11 cellular contexts compared by ENCODE assay signal in the genomic region with DNA sequence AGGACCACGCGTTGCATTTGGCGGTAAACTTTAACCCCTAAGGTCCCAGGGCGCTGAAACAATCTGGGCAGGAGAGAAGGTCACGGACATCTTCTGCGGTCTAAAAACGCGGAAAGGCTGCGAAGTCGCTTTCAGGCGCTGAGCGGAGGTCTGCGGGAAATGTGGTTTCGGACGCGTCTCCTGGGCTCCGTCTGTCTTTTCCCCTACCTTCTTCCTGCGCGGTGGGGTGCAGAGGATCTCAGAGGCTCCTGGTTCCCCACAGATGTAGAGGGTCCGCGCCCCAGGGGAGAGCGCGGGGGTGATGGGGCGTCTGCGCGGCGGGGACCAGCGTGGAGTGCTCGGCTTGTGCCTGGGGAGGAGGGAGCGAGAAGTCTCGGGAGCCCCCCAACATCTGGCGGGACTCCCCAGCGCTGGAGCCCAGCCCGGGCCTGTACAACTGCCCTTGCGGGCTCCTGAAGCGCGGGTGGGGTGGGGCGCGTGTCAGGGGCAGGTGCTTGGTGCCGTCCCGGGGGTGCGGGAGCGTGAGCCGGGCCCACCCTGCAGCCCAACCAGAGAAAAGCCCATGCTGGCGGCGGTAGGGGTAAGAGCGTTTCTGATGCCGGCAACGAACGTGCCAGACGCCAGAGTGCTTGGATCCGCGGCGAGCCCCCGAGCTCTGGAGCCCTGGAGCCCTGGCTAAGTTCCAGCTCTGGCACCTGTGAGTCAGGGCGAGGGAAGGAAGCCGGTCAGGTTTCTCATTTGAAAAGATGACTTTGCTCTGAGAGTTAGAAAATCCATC. TPM values are rescaled to one million over a fixed set of nuclear protein-coding genes. Genes with fewer than 3 reads are reported as not detected.
DNase-seq lines count a peak whose midpoint lies in the region; ATAC-seq, FAIRE-seq and TF ChIP-seq lines count a peak whose summit lies in the region.
"Had no signal": no experiment of that assay in that cellular context is flagged by ENCODE, and none has a peak within 500 bp of the region (broad histone marks: within the 10 kb centered on the region; RNA-seq: fewer than 3 reads in every experiment).

No MANE protein-coding gene starts in this region.

- peak overlapping the region; percentile 19 for H3K4me2 ChIP-seq in keratinocyte (ENCODE audit: control insufficient read depth, extremely low read depth, insufficient read depth, low read depth, low read length)
- no peak overlapping the region for H3K4me2 ChIP-seq in GM23248 (ENCODE audit: unreplicated experiment)

- no peaks in the 10 kb centered on the region for H3F3A ChIP-seq in GM23248 (ENCODE audit: insufficient read depth)

- TF ChIP-seq CTCF in RWPE2 (IDR thresholded peaks at IDR 0.05; ENCODE audit: poor library complexity, severe bottlenecking) = no peak
- no peak for TF ChIP-seq CTCF in keratinocyte (optimal IDR thresholded peaks at IDR 0.05 in 1 of 3, IDR thresholded peaks at IDR 0.05 in 1 of 3, conservative IDR thresholded peaks at IDR 0.05 in 1 of 3; ENCODE audit: extremely low read depth in 1 of 3, insufficient read depth in 2 of 3, low read length in 3 of 3)
- no peak for TF ChIP-seq CTCF in thoracic aorta (IDR thresholded peaks at IDR 0.05)

- no peaks in the 10 kb centered on the region for H3K79me2 ChIP-seq in keratinocyte (ENCODE audit: control insufficient read depth, insufficient read depth, low read length)
- H3K79me2 ChIP-seq in GM23248 (ENCODE audit: insufficient read depth) = no peaks in the 10 kb centered on the region

- no peaks in the 10 kb centered on the region for H3K27me3 ChIP-seq in RWPE2 (ENCODE audit: insufficient read depth, poor library complexity, severe bottlenecking)
- H3K27me3 ChIP-seq in keratinocyte (ENCODE audit: control insufficient read depth, extremely low read depth, insufficient read depth, low read length) = peaks cover 26% of the 10 kb centered on the region
- no peaks in the 10 kb centered on the region for H3K27me3 ChIP-seq in thoracic aorta (replicated peaks; ENCODE audit: insufficient read depth)
- no peaks in the 10 kb centered on the region; the same call in 1 of the 2 replicates for H3K27me3 ChIP-seq in GM23248 (replicated peaks; ENCODE audit: insufficient read depth)
- H3K27me3 ChIP-seq: ovary had no signal

- no peaks in the 10 kb centered on the region for H3K36me3 ChIP-seq in RWPE2 (ENCODE audit: low read depth)
- H3K36me3 ChIP-seq in keratinocyte (ENCODE audit: control insufficient read depth in 2 of 2, extremely low read depth in 1 of 2, insufficient read depth in 2 of 2, low read length in 2 of 2) = no peaks in the 10 kb centered on the region
- peaks cover 5% of the 10 kb centered on the region for H3K36me3 ChIP-seq in thoracic aorta
- H3K36me3 ChIP-seq in GM23248 (ENCODE audit: low read depth) = no peaks in the 10 kb centered on the region
- H3K36me3 ChIP-seq: ovary had no signal

- H3K9ac ChIP-seq in keratinocyte (ENCODE audit: control insufficient read depth, extremely low read depth, insufficient read depth, low read length) = no peak overlapping the region
- no peak overlapping the region for H3K9ac ChIP-seq in GM23248

- H3K4me1 ChIP-seq in RWPE2 (ENCODE audit: insufficient read depth, poor library complexity, severe bottlenecking) (no peaks in the 10 kb centered on the region), keratinocyte (ENCODE audit: control insufficient read depth, extremely low read depth, insufficient read depth, low read length) (peaks cover 2% of the 10 kb centered on the region), thoracic aorta (ENCODE audit: control insufficient read depth in 1 of 2, low read depth in 2 of 2) (no peaks in the 10 kb centered on the region), GM23248 (ENCODE audit: insufficient read depth) (no peaks in the 10 kb centered on the region)

- H2AFZ ChIP-seq in keratinocyte (ENCODE audit: control insufficient read depth, low read length) = no peak overlapping the region
- H2AFZ ChIP-seq in GM23248 = no peak overlapping the region

- in situ Hi-C loops in GM23248 (cut with MboI) = no loop called here

- H3K27ac ChIP-seq in RWPE2 (ENCODE audit: poor library complexity, severe bottlenecking) = no peak overlapping the region
- no peak overlapping the region for H3K27ac ChIP-seq in keratinocyte (ENCODE audit: control insufficient read depth, insufficient read depth, low read length)
- H3K27ac ChIP-seq in thoracic aorta = no peak overlapping the region
- H3K27ac ChIP-seq in GM23248 = no peak overlapping the region
- H3K27ac ChIP-seq: ovary had no signal

- no peaks in the 10 kb centered on the region for H3K9me2 ChIP-seq in GM23248 (ENCODE audit: insufficient read depth)

- H3K4me3 ChIP-seq in RWPE2 (ENCODE audit: severe bottlenecking) = no peak overlapping the region
- H3K4me3 ChIP-seq in keratinocyte (ENCODE audit: control insufficient read depth in 2 of 3, extremely low read depth in 1 of 3, insufficient read depth in 2 of 3, low read depth in 1 of 3, low read length in 3 of 3) = no peak overlapping the region
- H3K4me3 ChIP-seq in thoracic aorta = peak overlapping the region; percentile 39
- H3K4me3 ChIP-seq in GM23248 = no peak overlapping the region
- H3K4me3 ChIP-seq: ovary had no signal

- intact Hi-C loops in left cardiac atrium (cut with DNase I) (no loop called here), Right ventricle myocardium superior (cut with DNase I) (no loop called here)

- no peak for FAIRE-seq in keratinocyte (lab: Jason Lieb, UNC)

- dilution Hi-C loops in keratinocyte (cut with MboI; ENCODE audit: extremely low pct_ligation_motif_present, low sequenced_read_pairs) = no loop called here

- H3K9me3 ChIP-seq in RWPE2 (ENCODE audit: severe bottlenecking) (no peaks in the 10 kb centered on the region), keratinocyte (ENCODE audit: control insufficient read depth, low read depth, low read length) (no peaks in the 10 kb centered on the region), thoracic aorta (no peaks in the 10 kb centered on the region), GM23248 (ENCODE audit: low read depth) (no peaks in the 10 kb centered on the region)
- H3K9me3 ChIP-seq: ovary had no signal

- H4K20me1 ChIP-seq in keratinocyte (ENCODE audit: control insufficient read depth, extremely low read depth, insufficient read depth, low read length) (no peaks in the 10 kb centered on the region), GM23248 (ENCODE audit: insufficient read depth) (no peaks in the 10 kb centered on the region)

- H3K9me1 ChIP-seq in keratinocyte (ENCODE audit: control insufficient read depth, extremely low read depth, insufficient read depth, low read length) = no peaks in the 10 kb centered on the region

- ATAC-seq in left cardiac atrium = peak in 1 of 2 donors; percentile 56
- no peak for ATAC-seq in Right ventricle myocardium superior (ENCODE audit: poor library complexity)
- peak; percentile 95 for ATAC-seq in RWPE2 (ENCODE audit: low read depth)
- ATAC-seq in thoracic aorta (ENCODE audit: insufficient number of reproducible peaks, low FRiP score, low read depth) = no peak
- ATAC-seq in GM18517 (IDR thresholded peaks at IDR 0.05; ENCODE audit: unreplicated experiment) = no peak

- peak; percentile 25 for DNase-seq in left cardiac atrium
- no peak for DNase-seq in Right ventricle myocardium superior
- DNase-seq in RWPE2 (ENCODE audit: low spot score) = peak; percentile 77
- DNase-seq in keratinocyte (ENCODE audit: low read depth, low spot score) = no peak
- DNase-seq in thoracic aorta (ENCODE audit: low spot score) = no peak
- no peak for DNase-seq in GM03348 (ENCODE audit: low spot score)
- DNase-seq in GM23248 = no peak
- DNase-seq: DMS153, NCI-H446 treated with DMSO at 0.1 percent for 48 hours had no signal

- 29% methylated on average over 25 to 48 of the region's 57 CpGs for WGBS in GM23248 (ENCODE audit: low coverage in 1 of 2, low lambda C conversion rate in 2 of 2, missing lambda C conversion rate in 2 of 2), 2 experiments

RNA-seq across cellular contexts. Expression of a gene that starts 58.2 kb away (rescaled TPM):
- total RNA-seq in left cardiac atrium (10 to 100 TPM in 1 of 2 donors, 1 to 10 TPM in 1; 9.3 to 10.2 TPM), Right ventricle myocardium superior (7.4 TPM), thoracic aorta (10 to 100 TPM; 12.9 to 17.1 TPM)
- polyA plus RNA-seq in keratinocyte (4.0 to 6.2 TPM (median 5.9 TPM) in 3 replicates), GM23248 (2016; fragmentation: Nextera tagmentation; extraction: Ambion mirVana) (2.1 and 3.4 TPM in 2 replicates)
- 10.4 TPM for polyA plus RNA-seq in keratinocyte (2011; ENCODE audit: low read depth)
- polyA plus RNA-seq in keratinocyte (2011; cell fraction: cytosol; rRNA removed) = 1.7 and 3.3 TPM in 2 replicates
- polyA plus RNA-seq in keratinocyte (2011; cell fraction: nucleus; rRNA removed) = 6.0 TPM in 2 replicates
- 3.4 and 3.8 TPM in 2 replicates for polyA plus RNA-seq in keratinocyte (2012; ENCODE audit: low replicate concordance)
- polyA minus RNA-seq in keratinocyte = 4.7 to 14.8 TPM (median 13.5 TPM) in 3 replicates
- polyA minus RNA-seq in keratinocyte (2011; cell fraction: cytosol; rRNA and poly(A)+ RNA removed) = 1.3 TPM
- 8.5 and 15.0 TPM in 2 replicates for polyA minus RNA-seq in keratinocyte (2011; cell fraction: nucleus; rRNA and poly(A)+ RNA removed)
- total RNA-seq in GM23248 (2014; rRNA removed; shearing (Covaris generic)) = 6.5 and 9.5 TPM in 2 replicates

Comparison
In these comparisons a context has a peak if more than half of its experiments do, and no peak if none do; other contexts are left out.
1. DNase-seq: peak in left cardiac atrium (single experiment) and RWPE2 (single experiment); none in Right ventricle myocardium superior (single experiment), keratinocyte (single experiment), thoracic aorta (single experiment), GM03348 (single experiment) and GM23248 (single experiment).